In the genomic region with DNA sequence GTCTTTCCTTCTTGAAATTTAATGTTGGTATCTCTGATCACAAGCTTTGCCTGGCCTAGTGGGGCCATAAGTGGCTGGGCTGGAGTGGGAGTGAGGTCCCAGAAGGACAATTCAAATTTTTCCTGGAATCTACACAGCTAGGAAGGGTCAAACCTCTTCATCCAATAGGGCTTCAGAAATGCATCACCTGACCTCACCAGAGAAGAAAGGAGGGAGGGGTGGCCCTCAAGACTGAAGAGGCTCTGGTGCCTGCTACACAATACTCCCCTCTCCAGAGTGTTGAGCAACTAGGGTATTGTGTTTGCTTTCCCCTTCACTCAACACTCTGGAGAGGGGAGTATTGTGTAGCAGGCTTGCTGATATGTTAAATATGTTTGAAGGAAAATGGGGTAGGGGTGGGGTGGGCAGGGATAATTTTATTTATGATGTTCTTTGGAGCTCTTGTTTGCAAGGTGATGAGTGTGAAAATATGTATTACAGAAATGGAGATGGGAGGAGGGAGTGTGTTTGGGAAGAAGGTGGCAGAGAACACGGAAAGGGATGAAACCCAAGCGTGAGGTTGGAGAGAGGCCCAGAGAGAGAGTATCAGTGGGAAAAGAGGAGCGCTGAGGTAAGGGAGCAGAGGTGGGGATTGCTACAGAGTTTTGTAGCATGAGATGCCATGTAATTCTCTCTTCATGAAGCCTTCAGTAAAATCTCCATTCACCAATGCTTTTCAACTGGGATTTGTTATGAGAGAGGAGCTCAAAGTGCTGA, we compare ENCODE assay signal across 19 cellular contexts. TPM values are rescaled to one million over a fixed set of nuclear protein-coding genes. Genes with fewer than 3 reads are reported as not detected.
DNase-seq lines count a peak whose midpoint lies in the region; ATAC-seq and TF ChIP-seq lines count a peak whose summit lies in the region.
"Had no signal": no experiment of that assay in that cellular context is flagged by ENCODE, and none has a peak within 500 bp of the region (broad histone marks: within the 10 kb centered on the region; RNA-seq: fewer than 3 reads in every experiment).

No MANE protein-coding gene starts in this region.

- H4K5ac ChIP-seq in mesendoderm (ENCODE audit: low read length) = no peak overlapping the region

- H2BK15ac ChIP-seq in mesendoderm (replicated peaks; ENCODE audit: low read depth) = no peak overlapping the region

- peaks cover 4% of the 10 kb centered on the region for H3K27me3 Mint-ChIP-seq in WTC11 (ENCODE audit: low read depth)

- H3K4me1 Mint-ChIP-seq in WTC11 = no peaks in the 10 kb centered on the region

- no peaks in the 10 kb centered on the region for H3K9me3 Mint-ChIP-seq in WTC11
- H3K9me3 Mint-ChIP-seq: activated naive CD8-positive, alpha-beta T cell treated with anti-CD3 and anti-CD28 coated beads, Interleukin-2, amount 10 ng/mL, durations not matched to agents 7 days and 5 days had no signal

- no peaks in the 10 kb centered on the region for H3K79me1 ChIP-seq in mesendoderm (ENCODE audit: low read length)

- CTCF ChIA-PET in WTC11 (lab: Charles Lee) = interaction anchor here (0.6 to 0.7 kb wide), 2 partner anchors 37 to 69 kb away, joined by 3 read pairs; no protein-coding TSS in a partner anchor

- H4K8ac ChIP-seq in mesendoderm (ENCODE audit: low read depth, low read length) = no peak overlapping the region

- POLR2A ChIA-PET in WTC11 (lab: Charles Lee) = no interaction called here

- H3K4me1 ChIP-seq in mesendoderm (ENCODE audit: control insufficient read depth, low read depth, low read length) = no peaks in the 10 kb centered on the region

- H3K27me3 ChIP-seq in H7 (ENCODE audit: control insufficient read depth, insufficient read depth, low read length) = no peaks in the 10 kb centered on the region
- H3K27me3 ChIP-seq in mesendoderm (ENCODE audit: insufficient read depth, low read length, poor library complexity) = no peaks in the 10 kb centered on the region

- DNase-seq in H7 (peak; percentile 42), NCI-H128 (lab: John Stamatoyannopoulos, UW; ENCODE audit: unreplicated experiment) (peak; percentile 22), WTC11 (ENCODE audit: low spot score) (no peak), mesendoderm (peak; percentile 32), hippocampal formation (lab: John Stamatoyannopoulos, UW) (no peak), NCI-H226 (no peak), cerebellar cortex (ENCODE audit: low spot score) (no peak)
- DNase-seq: activated CD4-positive, alpha-beta T cell treated with anti-CD3 and anti-CD28 coated beads, Interleukin-2, amount 50 U/mL, for 1 hour; activated naive CD8-positive, alpha-beta T cell treated with anti-CD3 and anti-CD28 coated beads, Interleukin-2, amount 10 ng/mL, durations not matched to agents 7 days and 5 days; activated T-cell treated with anti-CD3 and anti-CD28 coated beads, Interleukin-2, amount 50 U/mL, for 1 hour; central memory CD4-positive, alpha-beta T cell; effector memory CD4-positive, alpha-beta T cell; kidney; midbrain; NCI-H526; stimulated activated CD4-positive, alpha-beta T cell treated with anti-CD3 and anti-CD28 coated beads, Interleukin-4, amount 100 ng/mL, for 24 hours; stimulated activated CD8-positive, alpha-beta memory T cell treated with anti-CD3 and anti-CD28 coated beads, Interleukin-4, amount 100 ng/mL, for 48 hours had no signal

- WGBS in mesendoderm (ENCODE audit: extremely low coverage, insufficient coverage, low lambda C conversion rate) = no CpG with 5 or more reads among the region's 3 CpGs

- no peak overlapping the region for H2AK5ac ChIP-seq in mesendoderm (ENCODE audit: low read length)

- H2BK120ac ChIP-seq in mesendoderm (ENCODE audit: low read depth, low read length) = no peak overlapping the region

- no peak overlapping the region for H3K23ac ChIP-seq in mesendoderm (ENCODE audit: low read length)

- H3K4ac ChIP-seq in mesendoderm (ENCODE audit: low read depth, low read length) = no peak overlapping the region

- H3K36me3 Mint-ChIP-seq in WTC11 = no peaks in the 10 kb centered on the region
- H3K36me3 Mint-ChIP-seq: activated naive CD8-positive, alpha-beta T cell treated with anti-CD3 and anti-CD28 coated beads, Interleukin-2, amount 10 ng/mL, durations not matched to agents 7 days and 5 days had no signal

- TF ChIP-seq CTCF in WTC11 (IDR thresholded peaks at IDR 0.05) = no peak

- no peak overlapping the region for H3K56ac ChIP-seq in mesendoderm (ENCODE audit: low read length)

- ATAC-seq in WTC11 = peak; percentile 82
- ATAC-seq: Panc1 had no signal

- H3K36me3 ChIP-seq in H7 (replicated peaks; ENCODE audit: control insufficient read depth, insufficient read depth, low read length) (no peaks in the 10 kb centered on the region), mesendoderm (ENCODE audit: control insufficient read depth, insufficient read depth, low read length) (no peaks in the 10 kb centered on the region)

- no peak overlapping the region for H3K27ac Mint-ChIP-seq in WTC11
- H3K27ac Mint-ChIP-seq: activated naive CD8-positive, alpha-beta T cell treated with anti-CD3 and anti-CD28 coated beads, Interleukin-2, amount 10 ng/mL, durations not matched to agents 7 days and 5 days; B cell had no signal

- H3K9ac ChIP-seq in mesendoderm (ENCODE audit: low read length) = no peak overlapping the region

- H3K27ac ChIP-seq in mesendoderm (ENCODE audit: low read depth, low read length) = no peak overlapping the region

- H3K4me2 ChIP-seq in mesendoderm (ENCODE audit: low read length) = no peak overlapping the region

- H3K4me3 ChIP-seq in H7 (ENCODE audit: insufficient read depth, low read depth, low read length) (no peak overlapping the region), mesendoderm (ENCODE audit: low read length) (no peak overlapping the region)

- no peak overlapping the region for H2BK5ac ChIP-seq in mesendoderm (ENCODE audit: low read length)

- H3K18ac ChIP-seq in mesendoderm (ENCODE audit: low read length) = no peak overlapping the region

- no peaks in the 10 kb centered on the region for H3K79me2 ChIP-seq in mesendoderm (ENCODE audit: control insufficient read depth, insufficient read depth, low read length)

- H3K4me3 Mint-ChIP-seq in WTC11 = no peak overlapping the region
- H3K4me3 Mint-ChIP-seq: activated naive CD8-positive, alpha-beta T cell treated with anti-CD3 and anti-CD28 coated beads, Interleukin-2, amount 10 ng/mL, durations not matched to agents 7 days and 5 days; B cell had no signal

TF ChIP-seq in WTC11, 78 proteins besides CTCF, POLR2A, EP300 and RAD21 (continues in another document):
- TF ChIP-seq, protein P1, sequence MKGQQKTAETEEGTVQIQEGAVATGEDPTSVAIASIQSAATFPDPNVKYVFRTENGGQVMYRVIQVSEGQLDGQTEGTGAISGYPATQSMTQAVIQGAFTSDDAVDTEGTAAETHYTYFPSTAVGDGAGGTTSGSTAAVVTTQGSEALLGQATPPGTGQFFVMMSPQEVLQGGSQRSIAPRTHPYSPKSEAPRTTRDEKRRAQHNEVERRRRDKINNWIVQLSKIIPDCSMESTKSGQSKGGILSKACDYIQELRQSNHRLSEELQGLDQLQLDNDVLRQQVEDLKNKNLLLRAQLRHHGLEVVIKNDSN (CRISPR knock-in tag; IDR thresholded peaks at IDR 0.05) = peak; percentile 58; the same call in 1 of the 2 replicates
- TF ChIP-seq ZNF121 (CRISPR knock-in tag; IDR thresholded peaks at IDR 0.05) (no peak), IRF2 (CRISPR knock-in tag; IDR thresholded peaks at IDR 0.05; ENCODE audit: borderline replicate concordance, low read depth) (no peak)
- TF ChIP-seq, protein P2, sequence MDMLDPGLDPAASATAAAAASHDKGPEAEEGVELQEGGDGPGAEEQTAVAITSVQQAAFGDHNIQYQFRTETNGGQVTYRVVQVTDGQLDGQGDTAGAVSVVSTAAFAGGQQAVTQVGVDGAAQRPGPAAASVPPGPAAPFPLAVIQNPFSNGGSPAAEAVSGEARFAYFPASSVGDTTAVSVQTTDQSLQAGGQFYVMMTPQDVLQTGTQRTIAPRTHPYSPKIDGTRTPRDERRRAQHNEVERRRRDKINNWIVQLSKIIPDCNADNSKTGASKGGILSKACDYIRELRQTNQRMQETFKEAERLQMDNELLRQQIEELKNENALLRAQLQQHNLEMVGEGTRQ (CRISPR knock-in tag; IDR thresholded peaks at IDR 0.05) = peak; percentile 76
- TF ChIP-seq, protein P3, sequence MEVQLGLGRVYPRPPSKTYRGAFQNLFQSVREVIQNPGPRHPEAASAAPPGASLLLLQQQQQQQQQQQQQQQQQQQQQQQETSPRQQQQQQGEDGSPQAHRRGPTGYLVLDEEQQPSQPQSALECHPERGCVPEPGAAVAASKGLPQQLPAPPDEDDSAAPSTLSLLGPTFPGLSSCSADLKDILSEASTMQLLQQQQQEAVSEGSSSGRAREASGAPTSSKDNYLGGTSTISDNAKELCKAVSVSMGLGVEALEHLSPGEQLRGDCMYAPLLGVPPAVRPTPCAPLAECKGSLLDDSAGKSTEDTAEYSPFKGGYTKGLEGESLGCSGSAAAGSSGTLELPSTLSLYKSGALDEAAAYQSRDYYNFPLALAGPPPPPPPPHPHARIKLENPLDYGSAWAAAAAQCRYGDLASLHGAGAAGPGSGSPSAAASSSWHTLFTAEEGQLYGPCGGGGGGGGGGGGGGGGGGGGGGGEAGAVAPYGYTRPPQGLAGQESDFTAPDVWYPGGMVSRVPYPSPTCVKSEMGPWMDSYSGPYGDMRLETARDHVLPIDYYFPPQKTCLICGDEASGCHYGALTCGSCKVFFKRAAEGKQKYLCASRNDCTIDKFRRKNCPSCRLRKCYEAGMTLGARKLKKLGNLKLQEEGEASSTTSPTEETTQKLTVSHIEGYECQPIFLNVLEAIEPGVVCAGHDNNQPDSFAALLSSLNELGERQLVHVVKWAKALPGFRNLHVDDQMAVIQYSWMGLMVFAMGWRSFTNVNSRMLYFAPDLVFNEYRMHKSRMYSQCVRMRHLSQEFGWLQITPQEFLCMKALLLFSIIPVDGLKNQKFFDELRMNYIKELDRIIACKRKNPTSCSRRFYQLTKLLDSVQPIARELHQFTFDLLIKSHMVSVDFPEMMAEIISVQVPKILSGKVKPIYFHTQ (CRISPR knock-in tag; IDR thresholded peaks at IDR 0.05) = no peak
- TF ChIP-seq, protein P4, sequence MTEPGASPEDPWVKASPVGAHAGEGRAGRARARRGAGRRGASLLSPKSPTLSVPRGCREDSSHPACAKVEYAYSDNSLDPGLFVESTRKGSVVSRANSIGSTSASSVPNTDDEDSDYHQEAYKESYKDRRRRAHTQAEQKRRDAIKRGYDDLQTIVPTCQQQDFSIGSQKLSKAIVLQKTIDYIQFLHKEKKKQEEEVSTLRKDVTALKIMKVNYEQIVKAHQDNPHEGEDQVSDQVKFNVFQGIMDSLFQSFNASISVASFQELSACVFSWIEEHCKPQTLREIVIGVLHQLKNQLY (CRISPR knock-in tag; IDR thresholded peaks at IDR 0.05) = no peak

RNA-seq across cellular contexts. Expression of a gene that starts 5.7 kb away (rescaled TPM):
- total RNA-seq in H7 (2014; rRNA removed; shearing (Covaris generic)) = 27.9 and 48.7 TPM in 2 replicates
- total RNA-seq in WTC11 (2021) = 33.1 to 35.3 TPM (median 33.9 TPM) in 3 replicates
- 6.1 TPM for polyA plus RNA-seq in mesendoderm (2013, experiment 1 of 2)
- polyA plus RNA-seq in mesendoderm (2013, experiment 2 of 2) = 5.2 TPM

Comparison
In these comparisons a context has a peak if more than half of its experiments do, and no peak if none do; other contexts are left out.
1. DNase-seq: peak in H7 (single experiment), NCI-H128 (single experiment) and mesendoderm (single experiment); none in WTC11 (single experiment), hippocampal formation (0 of 2), NCI-H226 (single experiment) and cerebellar cortex (single experiment).